Comparison of ENCODE assay signal across 1 cellular context in the genomic region with DNA sequence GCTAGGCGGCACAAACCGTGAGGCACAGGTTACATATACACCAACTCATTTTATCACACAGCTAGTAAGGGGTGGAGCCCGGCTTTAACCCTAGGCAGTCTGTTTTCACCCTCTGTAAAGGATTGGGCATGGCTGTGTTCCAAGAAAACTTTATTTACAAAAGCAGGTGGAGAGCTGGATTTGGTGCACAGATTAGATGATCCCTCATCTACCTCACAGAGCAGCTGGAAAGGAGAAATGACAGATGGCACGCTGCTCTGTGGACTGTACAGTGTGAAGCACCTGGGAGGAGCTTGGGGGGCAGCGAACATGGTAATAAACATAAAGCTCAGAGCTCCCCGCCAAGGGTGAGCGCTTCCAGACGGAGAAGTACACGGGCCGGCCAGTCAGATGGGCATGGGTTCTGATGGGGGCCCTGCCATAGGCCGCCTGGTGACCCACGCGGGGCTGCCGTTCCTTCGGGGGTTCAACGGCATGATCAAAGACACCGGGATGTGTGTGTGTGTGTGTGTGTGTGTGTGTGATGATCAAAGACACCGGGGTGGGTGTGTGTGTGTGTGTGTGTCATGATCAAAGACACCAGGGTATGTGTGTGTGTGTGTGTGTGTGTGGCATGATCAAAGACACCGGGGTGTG.
TF ChIP-seq lines count a peak whose summit lies in the region.

No MANE protein-coding gene starts in this region.

TF ChIP-seq in HepG2, 621 proteins besides CTCF, POLR2A, EP300 and RAD21 (continued from another document and continues in another):
- TF ChIP-seq, protein P1, sequence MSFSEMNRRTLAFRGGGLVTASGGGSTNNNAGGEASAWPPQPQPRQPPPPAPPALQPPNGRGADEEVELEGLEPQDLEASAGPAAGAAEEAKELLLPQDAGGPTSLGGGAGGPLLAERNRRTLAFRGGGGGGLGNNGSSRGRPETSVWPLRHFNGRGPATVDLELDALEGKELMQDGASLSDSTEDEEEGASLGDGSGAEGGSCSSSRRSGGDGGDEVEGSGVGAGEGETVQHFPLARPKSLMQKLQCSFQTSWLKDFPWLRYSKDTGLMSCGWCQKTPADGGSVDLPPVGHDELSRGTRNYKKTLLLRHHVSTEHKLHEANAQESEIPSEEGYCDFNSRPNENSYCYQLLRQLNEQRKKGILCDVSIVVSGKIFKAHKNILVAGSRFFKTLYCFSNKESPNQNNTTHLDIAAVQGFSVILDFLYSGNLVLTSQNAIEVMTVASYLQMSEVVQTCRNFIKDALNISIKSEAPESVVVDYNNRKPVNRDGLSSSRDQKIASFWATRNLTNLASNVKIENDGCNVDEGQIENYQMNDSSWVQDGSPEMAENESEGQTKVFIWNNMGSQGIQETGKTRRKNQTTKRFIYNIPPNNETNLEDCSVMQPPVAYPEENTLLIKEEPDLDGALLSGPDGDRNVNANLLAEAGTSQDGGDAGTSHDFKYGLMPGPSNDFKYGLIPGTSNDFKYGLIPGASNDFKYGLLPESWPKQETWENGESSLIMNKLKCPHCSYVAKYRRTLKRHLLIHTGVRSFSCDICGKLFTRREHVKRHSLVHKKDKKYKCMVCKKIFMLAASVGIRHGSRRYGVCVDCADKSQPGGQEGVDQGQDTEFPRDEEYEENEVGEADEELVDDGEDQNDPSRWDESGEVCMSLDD (CRISPR knock-in tag; IDR thresholded peaks at IDR 0.05; ENCODE audit: borderline replicate concordance): no peak
- 0 out of 2 replicates have a peak, but pooled peaks have one; percentile 63 for TF ChIP-seq HNRNPL (IDR thresholded peaks at IDR 0.05; ENCODE audit: low read depth, low read length)
- TF ChIP-seq, protein P2, sequence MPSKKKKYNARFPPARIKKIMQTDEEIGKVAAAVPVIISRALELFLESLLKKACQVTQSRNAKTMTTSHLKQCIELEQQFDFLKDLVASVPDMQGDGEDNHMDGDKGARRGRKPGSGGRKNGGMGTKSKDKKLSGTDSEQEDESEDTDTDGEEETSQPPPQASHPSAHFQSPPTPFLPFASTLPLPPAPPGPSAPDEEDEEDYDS (CRISPR knock-in tag; IDR thresholded peaks at IDR 0.05): no peak
- TF ChIP-seq GATAD2A (CRISPR knock-in tag; IDR thresholded peaks at IDR 0.05): no peak
- TF ChIP-seq PBX3 (CRISPR knock-in tag; IDR thresholded peaks at IDR 0.05; ENCODE audit: borderline replicate concordance): no peak
- TF ChIP-seq ZNF713 (CRISPR knock-in tag; IDR thresholded peaks at IDR 0.05): no peak
- no peak for TF ChIP-seq KLF15 (CRISPR knock-in tag; IDR thresholded peaks at IDR 0.05; ENCODE audit: borderline replicate concordance)
- no peak for TF ChIP-seq RBAK (CRISPR knock-in tag; IDR thresholded peaks at IDR 0.05)
- no peak for TF ChIP-seq ELF3 (CRISPR knock-in tag; IDR thresholded peaks at IDR 0.05)
- TF ChIP-seq THAP11 (CRISPR knock-in tag; IDR thresholded peaks at IDR 0.05): no peak
- TF ChIP-seq REL (CRISPR knock-in tag; conservative IDR thresholded peaks at IDR 0.05): no peak
- no peak for TF ChIP-seq CEBPZ (IDR thresholded peaks at IDR 0.05; ENCODE audit: low read length)
- no peak for TF ChIP-seq ETS1 (CRISPR knock-in tag; IDR thresholded peaks at IDR 0.05)
- no peak for TF ChIP-seq ADNP (CRISPR knock-in tag; IDR thresholded peaks at IDR 0.05)
- TF ChIP-seq POGZ (CRISPR knock-in tag; IDR thresholded peaks at IDR 0.05): no peak
- TF ChIP-seq TGIF2 (CRISPR knock-in tag; IDR thresholded peaks at IDR 0.05): peak; percentile 33; the same call in 1 of the 2 replicates
- TF ChIP-seq HNF4A (CRISPR knock-in tag; IDR thresholded peaks at IDR 0.05): no peak
- TF ChIP-seq, protein P3, sequence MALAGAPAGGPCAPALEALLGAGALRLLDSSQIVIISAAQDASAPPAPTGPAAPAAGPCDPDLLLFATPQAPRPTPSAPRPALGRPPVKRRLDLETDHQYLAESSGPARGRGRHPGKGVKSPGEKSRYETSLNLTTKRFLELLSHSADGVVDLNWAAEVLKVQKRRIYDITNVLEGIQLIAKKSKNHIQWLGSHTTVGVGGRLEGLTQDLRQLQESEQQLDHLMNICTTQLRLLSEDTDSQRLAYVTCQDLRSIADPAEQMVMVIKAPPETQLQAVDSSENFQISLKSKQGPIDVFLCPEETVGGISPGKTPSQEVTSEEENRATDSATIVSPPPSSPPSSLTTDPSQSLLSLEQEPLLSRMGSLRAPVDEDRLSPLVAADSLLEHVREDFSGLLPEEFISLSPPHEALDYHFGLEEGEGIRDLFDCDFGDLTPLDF (CRISPR knock-in tag; IDR thresholded peaks at IDR 0.05): no peak
- TF ChIP-seq LCORL (IDR thresholded peaks at IDR 0.05): no peak
- no peak for TF ChIP-seq LCORL (CRISPR knock-in tag; IDR thresholded peaks at IDR 0.05)
- TF ChIP-seq ZNF264 (CRISPR knock-in tag; IDR thresholded peaks at IDR 0.05): no peak
- TF ChIP-seq RBM39 (IDR thresholded peaks at IDR 0.05; ENCODE audit: low read depth, low read length, poor library complexity, severe bottlenecking): peak; percentile 35
- TF ChIP-seq, protein P4, sequence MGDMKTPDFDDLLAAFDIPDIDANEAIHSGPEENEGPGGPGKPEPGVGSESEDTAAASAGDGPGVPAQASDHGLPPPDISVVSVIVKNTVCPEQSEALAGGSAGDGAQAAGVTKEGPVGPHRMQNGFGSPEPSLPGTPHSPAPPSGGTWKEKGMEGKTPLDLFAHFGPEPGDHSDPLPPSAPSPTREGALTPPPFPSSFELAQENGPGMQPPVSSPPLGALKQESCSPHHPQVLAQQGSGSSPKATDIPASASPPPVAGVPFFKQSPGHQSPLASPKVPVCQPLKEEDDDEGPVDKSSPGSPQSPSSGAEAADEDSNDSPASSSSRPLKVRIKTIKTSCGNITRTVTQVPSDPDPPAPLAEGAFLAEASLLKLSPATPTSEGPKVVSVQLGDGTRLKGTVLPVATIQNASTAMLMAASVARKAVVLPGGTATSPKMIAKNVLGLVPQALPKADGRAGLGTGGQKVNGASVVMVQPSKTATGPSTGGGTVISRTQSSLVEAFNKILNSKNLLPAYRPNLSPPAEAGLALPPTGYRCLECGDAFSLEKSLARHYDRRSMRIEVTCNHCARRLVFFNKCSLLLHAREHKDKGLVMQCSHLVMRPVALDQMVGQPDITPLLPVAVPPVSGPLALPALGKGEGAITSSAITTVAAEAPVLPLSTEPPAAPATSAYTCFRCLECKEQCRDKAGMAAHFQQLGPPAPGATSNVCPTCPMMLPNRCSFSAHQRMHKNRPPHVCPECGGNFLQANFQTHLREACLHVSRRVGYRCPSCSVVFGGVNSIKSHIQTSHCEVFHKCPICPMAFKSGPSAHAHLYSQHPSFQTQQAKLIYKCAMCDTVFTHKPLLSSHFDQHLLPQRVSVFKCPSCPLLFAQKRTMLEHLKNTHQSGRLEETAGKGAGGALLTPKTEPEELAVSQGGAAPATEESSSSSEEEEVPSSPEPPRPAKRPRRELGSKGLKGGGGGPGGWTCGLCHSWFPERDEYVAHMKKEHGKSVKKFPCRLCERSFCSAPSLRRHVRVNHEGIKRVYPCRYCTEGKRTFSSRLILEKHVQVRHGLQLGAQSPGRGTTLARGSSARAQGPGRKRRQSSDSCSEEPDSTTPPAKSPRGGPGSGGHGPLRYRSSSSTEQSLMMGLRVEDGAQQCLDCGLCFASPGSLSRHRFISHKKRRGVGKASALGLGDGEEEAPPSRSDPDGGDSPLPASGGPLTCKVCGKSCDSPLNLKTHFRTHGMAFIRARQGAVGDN (CRISPR knock-in tag; IDR thresholded peaks at IDR 0.05): no peak
- TF ChIP-seq RORA (CRISPR knock-in tag; IDR thresholded peaks at IDR 0.05): no peak
- no peak for TF ChIP-seq ATF1 (CRISPR knock-in tag; IDR thresholded peaks at IDR 0.05)
- peak; percentile 55; the same call in 1 of the 2 replicates for TF ChIP-seq SIN3A (IDR thresholded peaks at IDR 0.05; ENCODE audit: borderline replicate concordance, low read depth, low read length)
- TF ChIP-seq ZNF282 (IDR thresholded peaks at IDR 0.05; ENCODE audit: partially characterized antibody): no peak
- TF ChIP-seq SNAPC2 (CRISPR knock-in tag; IDR thresholded peaks at IDR 0.05): no peak
- no peak for TF ChIP-seq ZNF329 (CRISPR knock-in tag; IDR thresholded peaks at IDR 0.05; ENCODE audit: low read depth)
- TF ChIP-seq ZNF644 (CRISPR knock-in tag; IDR thresholded peaks at IDR 0.05; ENCODE audit: low read depth): no peak; the same call in 1 of the 2 replicates
- no peak for TF ChIP-seq ZNF777 (CRISPR knock-in tag; IDR thresholded peaks at IDR 0.05)
- peak; percentile 52; the same call in 1 of the 2 replicates for TF ChIP-seq CHD4 (IDR thresholded peaks at IDR 0.05; ENCODE audit: borderline replicate concordance, low read length)
- no peak for TF ChIP-seq CHD2 (IDR thresholded peaks at IDR 0.05; ENCODE audit: low read depth, low read length)
- TF ChIP-seq MED1 (CRISPR knock-in tag; IDR thresholded peaks at IDR 0.05): peak; percentile 15; the same call in 1 of the 2 replicates
- no peak for TF ChIP-seq YEATS2 (CRISPR knock-in tag; IDR thresholded peaks at IDR 0.05; ENCODE audit: borderline replicate concordance)
- no peak for TF ChIP-seq IKZF4 (CRISPR knock-in tag; IDR thresholded peaks at IDR 0.05; ENCODE audit: borderline replicate concordance, low read depth, not compliant biosample characterization)
- TF ChIP-seq MLLT10 (CRISPR knock-in tag; IDR thresholded peaks at IDR 0.05): no peak
- no peak for TF ChIP-seq GLMP (CRISPR knock-in tag; IDR thresholded peaks at IDR 0.05; ENCODE audit: borderline replicate concordance)
- TF ChIP-seq HMG20A (CRISPR knock-in tag; IDR thresholded peaks at IDR 0.05; ENCODE audit: borderline replicate concordance): 0 out of 2 replicates have a peak, but pooled peaks have one; percentile 16
- TF ChIP-seq ZNF710 (CRISPR knock-in tag; IDR thresholded peaks at IDR 0.05; ENCODE audit: borderline replicate concordance): no peak
- TF ChIP-seq, protein P5, sequence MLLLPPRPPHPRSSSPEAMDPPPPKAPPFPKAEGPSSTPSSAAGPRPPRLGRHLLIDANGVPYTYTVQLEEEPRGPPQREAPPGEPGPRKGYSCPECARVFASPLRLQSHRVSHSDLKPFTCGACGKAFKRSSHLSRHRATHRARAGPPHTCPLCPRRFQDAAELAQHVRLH (CRISPR knock-in tag; IDR thresholded peaks at IDR 0.05; ENCODE audit: borderline replicate concordance, low read depth): no peak
- no peak for TF ChIP-seq ZNF274 (CRISPR knock-in tag; IDR thresholded peaks at IDR 0.05)
- TF ChIP-seq TCF7L2 (IDR thresholded peaks at IDR 0.05; ENCODE audit: low read depth, low read length): peak; percentile 36; the same call in 1 of the 2 replicates
